22 cellular contexts compared by ENCODE assay signal in the genomic region with DNA sequence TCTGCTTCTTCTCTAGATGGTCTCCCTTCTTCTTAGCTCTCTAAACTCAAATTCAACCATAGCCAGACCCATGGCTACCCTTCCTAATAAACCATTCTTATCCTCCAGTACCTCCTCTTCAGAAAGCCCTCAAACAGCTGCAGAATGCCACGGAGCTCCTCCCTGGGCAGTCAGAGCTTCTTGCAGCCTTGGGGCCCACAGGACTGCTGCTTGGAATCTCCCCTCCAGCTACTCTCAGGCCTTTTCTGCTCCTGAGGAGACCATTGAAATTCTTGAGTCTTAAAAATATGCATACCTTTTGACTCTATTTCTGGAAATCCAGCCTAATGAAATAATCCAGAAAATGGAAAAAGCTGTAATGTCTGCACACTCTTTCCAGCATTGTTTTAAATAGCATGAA. TPM values are rescaled to one million over a fixed set of nuclear protein-coding genes. Genes with fewer than 3 reads are reported as not detected.
DNase-seq lines count a peak whose midpoint lies in the region; ATAC-seq and TF ChIP-seq lines count a peak whose summit lies in the region.
"Had no signal": no experiment of that assay in that cellular context is flagged by ENCODE, and none has a peak within 500 bp of the region (broad histone marks: within the 10 kb centered on the region; RNA-seq: fewer than 3 reads in every experiment).

No MANE protein-coding gene starts in this region.

- DNase-seq in cardiac muscle cell (ENCODE audit: low read depth in 1 of 2, low spot score in 1 of 2) = no peak
- no peak for DNase-seq in left cardiac atrium
- no peak for DNase-seq in dorsolateral prefrontal cortex
- DNase-seq in neural progenitor cell (ENCODE audit: low spot score) = no peak
- DNase-seq in upper lobe of right lung = no peak
- DNase-seq in ovary = no peak
- DNase-seq in T-helper 17 cell = no peak
- DNase-seq: CD8-positive, alpha-beta memory T cell; KBM-7; MM.1S; NCI-H1092; NCI-H1436; NCI-H1930; NCI-H226; NCI-H748 treated with DMSO at 0.1 percent for 48 hours; SHP77 treated with DMSO at 0.1 percent for 48 hours had no signal

- H3K4me3 ChIP-seq in cardiac muscle cell = no peak overlapping the region
- no peak overlapping the region for H3K4me3 ChIP-seq in dorsolateral prefrontal cortex
- H3K4me3 ChIP-seq in neural progenitor cell = no peak overlapping the region
- no peak overlapping the region for H3K4me3 ChIP-seq in upper lobe of right lung
- H3K4me3 ChIP-seq in ovary = no peak overlapping the region
- H3K4me3 ChIP-seq: GM23338 had no signal

- ATAC-seq in left cardiac atrium (no peak), upper lobe of right lung (peak; percentile 90), T-helper 17 cell (no peak), GM18498 (IDR thresholded peaks at IDR 0.05; ENCODE audit: unreplicated experiment) (no peak)
- ATAC-seq: GM23338, HCT116 had no signal

- peak overlapping the region; percentile 36 for H3K27ac Mint-ChIP-seq in neural progenitor cell
- H3K27ac Mint-ChIP-seq in T-helper 17 cell = no peak overlapping the region
- H3K27ac Mint-ChIP-seq: CD8-positive, alpha-beta memory T cell; GM23338 had no signal

- H3K27me3 Mint-ChIP-seq in neural progenitor cell (ENCODE audit: insufficient read depth, low read depth) (peaks cover 5% of the 10 kb centered on the region), T-helper 17 cell (peaks cover 39% of the 10 kb centered on the region)

- H3K79me2 ChIP-seq in neural progenitor cell (ENCODE audit: low read depth) = peaks cover 15% of the 10 kb centered on the region

- peaks cover 23% of the 10 kb centered on the region for H3K4me1 Mint-ChIP-seq in neural progenitor cell
- peaks cover 3% of the 10 kb centered on the region for H3K4me1 Mint-ChIP-seq in T-helper 17 cell
- H3K4me1 Mint-ChIP-seq: CD8-positive, alpha-beta memory T cell had no signal

- no peaks in the 10 kb centered on the region for H3F3A ChIP-seq in neural progenitor cell (ENCODE audit: low read depth)

- no peak overlapping the region for H2AFZ ChIP-seq in neural progenitor cell (replicated peaks)
- H2AFZ ChIP-seq: GM23338 had no signal

- peaks cover 19% of the 10 kb centered on the region for H3K36me3 Mint-ChIP-seq in neural progenitor cell
- peaks cover 4% of the 10 kb centered on the region for H3K36me3 Mint-ChIP-seq in T-helper 17 cell (ENCODE audit: low read depth)

- H3K4me3 Mint-ChIP-seq in neural progenitor cell = no peak overlapping the region
- no peak overlapping the region for H3K4me3 Mint-ChIP-seq in T-helper 17 cell
- H3K4me3 Mint-ChIP-seq: CD8-positive, alpha-beta memory T cell; GM23338 had no signal

- no peaks in the 10 kb centered on the region for H3K9me3 ChIP-seq in cardiac muscle cell (ENCODE audit: low read depth)
- H3K9me3 ChIP-seq in neural progenitor cell (ENCODE audit: low read depth) = no peaks in the 10 kb centered on the region
- no peaks in the 10 kb centered on the region for H3K9me3 ChIP-seq in upper lobe of right lung
- H3K9me3 ChIP-seq in ovary = no peaks in the 10 kb centered on the region
- no peaks in the 10 kb centered on the region for H3K9me3 ChIP-seq in T-helper 17 cell (ENCODE audit: control insufficient read depth, low read length, poor library complexity, severe bottlenecking)

- peaks cover 11% of the 10 kb centered on the region for H3K4me1 ChIP-seq in cardiac muscle cell (ENCODE audit: low read depth)
- H3K4me1 ChIP-seq in neural progenitor cell = peaks cover 10% of the 10 kb centered on the region
- no peaks in the 10 kb centered on the region for H3K4me1 ChIP-seq in upper lobe of right lung
- H3K4me1 ChIP-seq in ovary (ENCODE audit: insufficient read depth) = no peaks in the 10 kb centered on the region

- H3K27ac ChIP-seq in cardiac muscle cell (peak overlapping the region; percentile 43), dorsolateral prefrontal cortex (peak overlapping the region in 41 of 59 donors; percentile 4 to 77 (median 48)), neural progenitor cell (no peak overlapping the region), upper lobe of right lung (no peak overlapping the region), ovary (no peak overlapping the region)
- H3K27ac ChIP-seq: C4-2B, HL-60, RWPE1 had no signal

- intact Hi-C loops in left cardiac atrium (cut with DNase I) (no loop called here), dorsolateral prefrontal cortex (cut with DNase I) (loop anchor here in 1 of 2 donors (5.0 kb wide), 1 partner anchor 40 kb away; no protein-coding TSS in a partner anchor), upper lobe of right lung (cut with DNase I) (no loop called here), ovary (cut with DNase I) (no loop called here)

- no peaks in the 10 kb centered on the region for H3K36me3 ChIP-seq in cardiac muscle cell
- no peaks in the 10 kb centered on the region for H3K36me3 ChIP-seq in neural progenitor cell
- no peaks in the 10 kb centered on the region for H3K36me3 ChIP-seq in upper lobe of right lung
- H3K36me3 ChIP-seq in ovary = no peaks in the 10 kb centered on the region

- no peak for TF ChIP-seq POLR2A in ovary (IDR thresholded peaks at IDR 0.05)

- TF ChIP-seq CTCF in cardiac muscle cell (IDR thresholded peaks at IDR 0.05; ENCODE audit: low read depth, low read length) (no peak), dorsolateral prefrontal cortex (IDR thresholded peaks at IDR 0.05 in 54 of 56, conservative IDR thresholded peaks at IDR 0.05 in 2 of 56; ENCODE audit: low read depth in 1 of 56, partially characterized antibody in 56 of 56) (no peak), neural progenitor cell (IDR thresholded peaks at IDR 0.05) (no peak), upper lobe of right lung (IDR thresholded peaks at IDR 0.05) (no peak), ovary (IDR thresholded peaks at IDR 0.05) (no peak)

- no peak overlapping the region for H3K9ac ChIP-seq in neural progenitor cell

- H3K9me3 Mint-ChIP-seq in neural progenitor cell = peaks cover 8% of the 10 kb centered on the region
- H3K9me3 Mint-ChIP-seq: CD8-positive, alpha-beta memory T cell had no signal

- H4K20me1 ChIP-seq in neural progenitor cell (ENCODE audit: low read depth) = peaks cover 6% of the 10 kb centered on the region

- TF ChIP-seq EP300 in ovary (IDR thresholded peaks at IDR 0.05) = no peak

- WGBS in ovary, 3 donors = 16 to 37% (median 32%) methylated on average over 1 of the region's 1 CpG

- no peaks in the 10 kb centered on the region for H3K27me3 ChIP-seq in cardiac muscle cell
- H3K27me3 ChIP-seq in dorsolateral prefrontal cortex = no peaks in the 10 kb centered on the region
- H3K27me3 ChIP-seq in neural progenitor cell = no peaks in the 10 kb centered on the region
- H3K27me3 ChIP-seq in upper lobe of right lung = no peaks in the 10 kb centered on the region
- no peaks in the 10 kb centered on the region for H3K27me3 ChIP-seq in ovary

- no peak overlapping the region for H3K4me2 ChIP-seq in neural progenitor cell
- H3K4me2 ChIP-seq: GM23338 had no signal

RNA-seq across cellular contexts. Expression of a gene that starts 30.7 kb away (rescaled TPM):
- total RNA-seq in cardiac muscle cell (10.0 and 12.9 TPM in 2 replicates), left cardiac atrium (1 to 10 TPM; 7.5 to 8.7 TPM), dorsolateral prefrontal cortex (100 to 1,000 TPM in 6 of 120 experiments, 10 to 100 TPM in 114; 44.3 to 131 (median 75.5) TPM), neural progenitor cell (ENCODE audit: low replicate concordance) (17.2 and 21.2 TPM in 2 replicates), upper lobe of right lung (10.7 TPM), ovary (1 to 10 TPM in 6 of 7 donors, under 1 TPM in 1; 0.36 to 4.5 (median 1.5) TPM), T-helper 17 cell (not detected)
- polyA plus RNA-seq in cardiac muscle cell (8.5 and 9.0 TPM in 2 replicates), ovary (under 1 TPM; 0.45 to 0.93 TPM)

Comparison
In these comparisons a context has a peak if more than half of its experiments do, and no peak if none do; other contexts are left out.
1. H3K27ac ChIP-seq: peak in cardiac muscle cell (single experiment) and dorsolateral prefrontal cortex (41 of 59); none in neural progenitor cell (single experiment), upper lobe of right lung (single experiment) and ovary (0 of 2).